16 cellular contexts compared by ENCODE assay signal in the genomic region with DNA sequence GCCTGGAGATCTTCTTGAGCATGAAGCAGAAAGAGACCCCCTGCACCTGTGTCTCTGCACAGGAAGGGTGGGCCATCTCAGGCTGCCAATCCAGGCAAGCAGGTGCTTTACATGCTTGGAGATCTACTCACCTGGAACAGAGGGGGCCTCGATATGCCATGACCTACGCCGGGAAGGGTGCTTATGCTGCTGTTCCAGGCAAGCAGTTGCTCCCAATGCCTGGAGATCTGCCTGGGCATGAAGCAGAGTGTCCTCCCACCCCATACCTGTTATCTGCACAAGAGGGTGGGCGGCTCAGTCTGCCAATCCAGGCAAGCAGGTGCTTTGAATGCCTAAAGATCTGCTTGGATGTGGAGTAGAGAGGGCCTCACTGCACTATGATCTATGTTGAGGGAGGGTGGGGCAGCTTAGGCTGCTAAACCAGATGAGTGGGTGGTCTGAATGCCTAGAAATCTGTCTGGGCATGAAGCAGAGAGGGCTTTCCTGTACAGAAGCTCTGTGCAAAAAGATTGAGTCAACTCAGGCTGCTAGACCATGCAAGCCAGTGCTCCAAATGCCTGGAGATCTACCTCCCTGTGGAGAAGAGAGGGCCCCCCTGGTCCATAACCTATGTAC.
DNase-seq lines count a peak whose midpoint lies in the region; ATAC-seq, FAIRE-seq and TF ChIP-seq lines count a peak whose summit lies in the region.
"Had no signal": no experiment of that assay in that cellular context is flagged by ENCODE, and none has a peak within 500 bp of the region (broad histone marks: within the 10 kb centered on the region; RNA-seq: fewer than 3 reads in every experiment).

No MANE protein-coding gene starts in this region.

- no peak overlapping the region for H4K5ac ChIP-seq in H1 (ENCODE audit: insufficient read length, low read depth, low read length)

- H4K91ac ChIP-seq in H1 (replicated peaks; ENCODE audit: insufficient read length, low read length) (no peak overlapping the region), neuronal stem cell (ENCODE audit: low read depth, low read length, poor library complexity) (no peak overlapping the region)

- no peak for FAIRE-seq in H1 (lab: Jason Lieb, UNC)
- FAIRE-seq: A204.1, D721Med, G401.6, HepG2, HTR-8/SVneo had no signal

- no peak for DNase-seq in H1 (ENCODE audit: low read depth in 1 of 2, low spot score in 2 of 2)
- DNase-seq in neuronal stem cell (ENCODE audit: low spot score) = no peak
- no peak for DNase-seq in upper lobe of left lung
- no peak for DNase-seq in uterus
- DNase-seq in COLO668 (lab: John Stamatoyannopoulos, UW; ENCODE audit: unreplicated experiment) = no peak
- DNase-seq in colonic mucosa = no peak
- DNase-seq: C1 segment of cervical spinal cord; CD4-positive, alpha-beta T cell; DMS153; DMS79 treated with DMSO at 0.1 percent for 48 hours had no signal

- H2BK15ac ChIP-seq in H1 (ENCODE audit: low read length) (no peak overlapping the region), neuronal stem cell (ENCODE audit: low read length) (no peak overlapping the region)

- H3K4me2 ChIP-seq in H1 (ENCODE audit: insufficient read depth in 1 of 2, low read depth in 2 of 2, low read length in 2 of 2) = no peak overlapping the region
- H3K4me2 ChIP-seq in neuronal stem cell (ENCODE audit: insufficient read depth, low read length, poor library complexity, severe bottlenecking) = no peak overlapping the region

- H2BK120ac ChIP-seq in H1 (replicated peaks; ENCODE audit: low read depth, low read length) = no peak overlapping the region
- no peak overlapping the region for H2BK120ac ChIP-seq in neuronal stem cell (ENCODE audit: low read depth, low read length)

- H2BK12ac ChIP-seq in H1 (ENCODE audit: low read depth, low read length) (no peak overlapping the region), neuronal stem cell (ENCODE audit: low read length) (no peak overlapping the region)

- intact Hi-C loops in uterus (cut with DNase I; ENCODE audit: low total_unique reads) = no loop called here
- intact Hi-C loops in colonic mucosa (cut with DNase I) = loop anchor here (10.0 kb wide), 2 partner anchors 170 to 250 kb away; no protein-coding TSS in a partner anchor

- no peak overlapping the region for H2AK5ac ChIP-seq in H1 (ENCODE audit: low read depth, low read length)
- H2AK5ac ChIP-seq in neuronal stem cell (ENCODE audit: low read depth, low read length) = no peak overlapping the region

- H3K18ac ChIP-seq in H1 (ENCODE audit: extremely low read depth, low read length) (no peak overlapping the region), neuronal stem cell (ENCODE audit: low read length) (no peak overlapping the region)

- no peaks in the 10 kb centered on the region for H4K20me1 ChIP-seq in H1 (replicated peaks in 1 of 2; ENCODE audit: control insufficient read depth in 1 of 2, insufficient read depth in 2 of 2, low read length in 2 of 2)

- no peaks in the 10 kb centered on the region for H3K23me2 ChIP-seq in H1 (ENCODE audit: low read depth, low read length)

- CTCF ChIA-PET in H1 (lab: Charles Lee; ENCODE audit: partially characterized antibody) = interaction anchor here (0.6 to 4.0 kb wide), 33 partner anchors 8 to 431 kb away, joined by 3 to 33 read pairs (median 5); no protein-coding TSS in a partner anchor

- no peak overlapping the region for H3K56ac ChIP-seq in H1 (replicated peaks; ENCODE audit: insufficient read length, low read depth, low read length)

- H3K14ac ChIP-seq in H1 (ENCODE audit: insufficient read length) = no peak overlapping the region
- H3K14ac ChIP-seq in neuronal stem cell (ENCODE audit: low read length) = no peak overlapping the region

- TF ChIP-seq POLR2A in H1 (IDR thresholded peaks at IDR 0.05; ENCODE audit: control extremely low read depth in 1 of 2, low read depth in 2 of 2, low read length in 2 of 2) (no peak), upper lobe of left lung (IDR thresholded peaks at IDR 0.05) (no peak), uterus (IDR thresholded peaks at IDR 0.05) (no peak)

- no peak overlapping the region for H2BK20ac ChIP-seq in H1 (ENCODE audit: low read length)

- H3K23ac ChIP-seq in H1 (ENCODE audit: insufficient read length) (no peak overlapping the region), neuronal stem cell (ENCODE audit: low read depth, low read length, poor library complexity) (no peak overlapping the region)

- no peak for TF ChIP-seq RAD21 in H1 (IDR thresholded peaks at IDR 0.05 in 1 of 2, conservative IDR thresholded peaks at IDR 0.05 in 1 of 2; ENCODE audit: low read depth in 2 of 2, low read length in 2 of 2)

- no peaks in the 10 kb centered on the region for H3K79me2 ChIP-seq in H1 (ENCODE audit: control insufficient read depth in 1 of 2, insufficient read depth in 2 of 2, low read length in 2 of 2)

- no peak overlapping the region for H3K4ac ChIP-seq in H1 (replicated peaks; ENCODE audit: insufficient read length, low read depth, low read length)
- H3K4ac ChIP-seq in neuronal stem cell (ENCODE audit: low read length) = no peak overlapping the region

- no peak overlapping the region for H3K27ac ChIP-seq in H1 (ENCODE audit: low read depth, low read length)
- H3K27ac ChIP-seq in neuronal stem cell (replicated peaks; ENCODE audit: low read length) = no peak overlapping the region
- H3K27ac ChIP-seq in upper lobe of left lung = no peak overlapping the region
- H3K27ac ChIP-seq in uterus = no peak overlapping the region
- no peak overlapping the region for H3K27ac ChIP-seq in colonic mucosa

- H3K27me3 ChIP-seq in H1 (replicated peaks in 1 of 4; ENCODE audit: control insufficient read depth in 3 of 4, extremely low read depth in 1 of 4, insufficient read depth in 3 of 4, low read length in 3 of 4) = no peaks in the 10 kb centered on the region
- H3K27me3 ChIP-seq in neuronal stem cell (ENCODE audit: control insufficient read depth in 3 of 3, insufficient read depth in 3 of 3, low read depth in 1 of 3, low read length in 3 of 3) = no peaks in the 10 kb centered on the region
- H3K27me3 ChIP-seq in upper lobe of left lung = no peaks in the 10 kb centered on the region
- H3K27me3 ChIP-seq in uterus = no peaks in the 10 kb centered on the region
- H3K27me3 ChIP-seq in colonic mucosa = no peaks in the 10 kb centered on the region

- ATAC-seq in HG02642 (IDR thresholded peaks at IDR 0.05; ENCODE audit: poor library complexity, unreplicated experiment) (peak; percentile 7), upper lobe of left lung (ENCODE audit: low FRiP score in 2 of 2) (peak; percentile 26 to 29)

- H4K8ac ChIP-seq in H1 (ENCODE audit: extremely low read depth, insufficient read depth, low read length) = peak overlapping the region; percentile 66; the same call in 1 of the 2 replicates
- no peak overlapping the region for H4K8ac ChIP-seq in neuronal stem cell (ENCODE audit: low read depth, low read length)

- H3K9ac ChIP-seq in H1 (replicated peaks in 1 of 4; ENCODE audit: extremely low read depth in 1 of 4, low read depth in 3 of 4, low read length in 3 of 4) (no peak overlapping the region), neuronal stem cell (ENCODE audit: low read depth, low read length, poor library complexity) (no peak overlapping the region), colonic mucosa (ENCODE audit: low read depth in 2 of 2, low read length in 2 of 2) (no peak overlapping the region)

- H3K4me3 ChIP-seq in H1 (ENCODE audit: extremely low read depth in 1 of 4, insufficient read depth in 2 of 4, low read depth in 3 of 4, low read length in 4 of 4) (no peak overlapping the region), neuronal stem cell (ENCODE audit: low read length in 2 of 2) (no peak overlapping the region), upper lobe of left lung (no peak overlapping the region), uterus (no peak overlapping the region), colonic mucosa (no peak overlapping the region)

- H3K79me1 ChIP-seq in H1 (ENCODE audit: low read depth, low read length) (no peaks in the 10 kb centered on the region), neuronal stem cell (ENCODE audit: low read depth, low read length) (no peaks in the 10 kb centered on the region)

- POLR2A ChIA-PET in H1 (lab: Charles Lee; ENCODE audit: partially characterized antibody) = no interaction called here

- TF ChIP-seq CTCF in H1 (IDR thresholded peaks at IDR 0.05; ENCODE audit: control extremely low read depth in 1 of 3, insufficient read depth in 1 of 3, low read depth in 1 of 3, low read length in 3 of 3) (no peak), upper lobe of left lung (IDR thresholded peaks at IDR 0.05) (no peak), uterus (IDR thresholded peaks at IDR 0.05) (no peak), colonic mucosa (IDR thresholded peaks at IDR 0.05) (no peak)

- H2AFZ ChIP-seq in H1 (ENCODE audit: low read length) (peak overlapping the region; percentile 99; the same call in 1 of the 2 replicates), neuronal stem cell (ENCODE audit: low read length) (peak overlapping the region; percentile 3)

- no peak for TF ChIP-seq EP300 in H1 (IDR thresholded peaks at IDR 0.05; ENCODE audit: borderline replicate concordance in 1 of 2, low read depth in 2 of 2, low read length in 2 of 2)
- no peak for TF ChIP-seq EP300 in upper lobe of left lung (IDR thresholded peaks at IDR 0.05)

- H3K9me3 ChIP-seq in H1 (ENCODE audit: insufficient read depth in 2 of 2, low read depth in 1 of 2, low read length in 1 of 2) = no peaks in the 10 kb centered on the region
- H3K9me3 ChIP-seq in neuronal stem cell (replicated peaks in 1 of 2; ENCODE audit: control insufficient read depth in 2 of 2, insufficient read depth in 1 of 2, low read depth in 1 of 2, low read length in 2 of 2) = peaks cover 2 to 9% of the 10 kb centered on the region in 2 donors
- H3K9me3 ChIP-seq in upper lobe of left lung = no peaks in the 10 kb centered on the region
- H3K9me3 ChIP-seq in uterus = no peaks in the 10 kb centered on the region
- H3K9me3 ChIP-seq in colonic mucosa = no peaks in the 10 kb centered on the region

- H3K4me1 ChIP-seq in H1 (replicated peaks in 1 of 4; ENCODE audit: control insufficient read depth in 3 of 4, insufficient read depth in 4 of 4, low read length in 3 of 4) = no peaks in the 10 kb centered on the region
- no peaks in the 10 kb centered on the region for H3K4me1 ChIP-seq in neuronal stem cell (ENCODE audit: control insufficient read depth in 2 of 2, insufficient read depth in 1 of 2, low read depth in 1 of 2, low read length in 2 of 2)
- no peaks in the 10 kb centered on the region for H3K4me1 ChIP-seq in upper lobe of left lung
- no peaks in the 10 kb centered on the region for H3K4me1 ChIP-seq in uterus
- H3K4me1 ChIP-seq in colonic mucosa = no peaks in the 10 kb centered on the region

- H2BK5ac ChIP-seq in H1 (ENCODE audit: low read depth, low read length) (no peak overlapping the region), neuronal stem cell (ENCODE audit: low read length) (no peak overlapping the region)

- H3K36me3 ChIP-seq in H1 (ENCODE audit: control insufficient read depth in 2 of 4, insufficient read depth in 4 of 4, low read length in 3 of 4) (no peaks in the 10 kb centered on the region), neuronal stem cell (replicated peaks in 1 of 2; ENCODE audit: control insufficient read depth in 2 of 2, insufficient read depth in 2 of 2, low read length in 2 of 2) (no peaks in the 10 kb centered on the region), upper lobe of left lung (no peaks in the 10 kb centered on the region), uterus (no peaks in the 10 kb centered on the region), colonic mucosa (no peaks in the 10 kb centered on the region)

- WGBS in H1 (ENCODE audit: extremely low coverage in 1 of 2, insufficient coverage in 1 of 2, insufficient read length in 1 of 2, insufficient replicate concordance in 2 of 2, low coverage in 1 of 2, low lambda C conversion rate in 2 of 2, missing lambda C conversion rate in 1 of 2), 2 experiments = 96% methylated on average over 4 of the region's 4 CpGs; no CpG with 5 or more reads in 1 of the 2 experiments
- WGBS in neuronal stem cell (ENCODE audit: extremely low coverage in 2 of 2, insufficient read length in 2 of 2, insufficient replicate concordance in 1 of 2), 2 donors = no CpG with 5 or more reads among the region's 4 CpGs
- 86 to 96% methylated on average over 1 to 4 of the region's 4 CpGs for WGBS in upper lobe of left lung, 2 donors
